ENCODE assay signal across 19 cellular contexts in the genomic region with DNA sequence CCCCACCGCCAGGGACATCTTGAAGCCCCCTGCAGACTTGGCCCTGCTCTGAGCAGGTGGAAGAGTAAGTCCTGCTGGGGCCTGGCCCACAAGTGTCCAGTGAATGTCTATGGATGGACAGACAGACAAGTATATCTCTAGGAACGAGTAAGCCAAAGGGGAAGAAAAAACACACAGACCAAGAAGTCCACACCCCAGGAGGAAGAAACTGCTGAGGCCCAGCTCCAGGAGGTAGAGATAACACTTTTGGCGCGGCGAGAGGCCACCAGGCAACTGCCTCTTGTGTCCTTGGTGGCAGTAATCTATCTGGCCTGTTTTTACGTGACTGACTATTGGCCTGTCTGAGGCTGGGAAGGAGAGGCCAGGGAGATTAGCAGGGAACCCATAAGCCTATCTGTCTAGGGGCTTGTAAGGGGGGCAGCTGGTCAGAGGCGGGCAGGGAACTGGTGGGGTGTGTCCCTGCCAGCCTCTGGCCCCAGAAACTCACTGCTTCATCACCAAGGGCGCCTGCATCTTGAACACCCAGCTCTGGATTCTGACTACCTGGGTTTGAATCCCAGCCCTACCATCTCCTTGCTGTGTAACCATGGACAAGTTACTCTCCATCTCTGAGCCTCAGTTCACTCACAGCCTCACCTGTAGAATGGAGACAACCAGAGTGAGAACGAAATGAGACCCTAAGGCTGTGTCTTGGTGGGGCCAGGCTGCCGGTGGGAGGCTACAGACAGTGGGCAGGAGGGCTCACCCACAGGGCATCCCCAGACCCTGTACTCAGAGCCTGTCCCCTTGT. TPM values are rescaled to one million over a fixed set of nuclear protein-coding genes. Genes with fewer than 3 reads are reported as not detected.
DNase-seq lines count a peak whose midpoint lies in the region; ATAC-seq, FAIRE-seq and TF ChIP-seq lines count a peak whose summit lies in the region.
"Had no signal": no experiment of that assay in that cellular context is flagged by ENCODE, and none has a peak within 500 bp of the region (broad histone marks: within the 10 kb centered on the region; RNA-seq: fewer than 3 reads in every experiment).

No MANE protein-coding gene starts in this region.

- peak; percentile 47; the same call in 1 of the 2 replicates for TF ChIP-seq POLR2A in K562 (conservative IDR thresholded peaks at IDR 0.05)

- H3K4me2 ChIP-seq in K562 (ENCODE audit: insufficient read depth, low read length) = peak overlapping the region; percentile 57

- CTCF ChIA-PET in K562 (lab: Yijun Ruan, JAX; ENCODE audit: low intra/inter-chr PET ratio) = no interaction called here

- TF ChIP-seq CTCF in heart right ventricle (IDR thresholded peaks at IDR 0.05) (no peak), right atrium auricular region (IDR thresholded peaks at IDR 0.05) (no peak), K562 (IDR thresholded peaks at IDR 0.05 in 2 of 3, conservative IDR thresholded peaks at IDR 0.05 in 1 of 3; ENCODE audit: insufficient read depth in 2 of 3, low read depth in 1 of 3, low read length in 3 of 3) (no peak), pancreas (IDR thresholded peaks at IDR 0.05) (no peak)

- BruUV-seq in K562 (replicated peaks; lab: Mats Ljungman, UMichigan) = no TSS peak

- DNase-seq in heart right ventricle (no peak), right atrium auricular region (ENCODE audit: low spot score) (no peak), NCI-H82 treated with DMSO at 0.1 percent for 48 hours (lab: John Stamatoyannopoulos, UW; ENCODE audit: unreplicated experiment) (peak; percentile 21), K562 (ENCODE audit: extremely low read depth in 1 of 4, low spot score in 3 of 4) (peak; percentile 55 to 95 (median 74)), pancreas (no peak), hypothalamus (lab: John Stamatoyannopoulos, UW) (no peak), NCI-H2029 treated with DMSO at 0.1 percent for 48 hours (lab: John Stamatoyannopoulos, UW) (no peak)
- DNase-seq in naive thymus-derived CD8-positive, alpha-beta T cell = no peak
- DNase-seq: BE2C; CD4-positive, CD25-positive, alpha-beta regulatory T cell; DMS153; GF-D8; H9; KBM-7; NCI-H1105 treated with DMSO at 0.1 percent for 48 hours; NCI-H1694; NCI-H524 had no signal

- H3K4me1 ChIP-seq in heart right ventricle (peaks cover 0 to 4% (median 0%) of the 10 kb centered on the region in 9 donors), right atrium auricular region (peaks cover 0 to 5% of the 10 kb centered on the region in 2 donors), K562 (replicated peaks in 1 of 2; ENCODE audit: control insufficient read depth in 2 of 2, insufficient read depth in 2 of 2, low read length in 2 of 2) (peaks cover 27 to 42% of the 10 kb centered on the region in 2 experiments), pancreas (no peaks in the 10 kb centered on the region)

- POLR2A ChIA-PET in K562 (lab: Yijun Ruan, JAX) = interaction anchor here (0.6 to 11.5 kb wide), 6 partner anchors 12 to 406 kb away, joined by 3 to 110 read pairs (median 4); no protein-coding TSS in a partner anchor
- POLR2A ChIA-PET in naive thymus-derived CD8-positive, alpha-beta T cell (lab: Charles Lee) = no interaction called here

- H3K36me3 ChIP-seq in heart right ventricle (no peaks in the 10 kb centered on the region), right atrium auricular region (no peaks in the 10 kb centered on the region), K562 (ENCODE audit: control insufficient read depth, insufficient read depth, low read length) (no peaks in the 10 kb centered on the region), pancreas (no peaks in the 10 kb centered on the region)
- H3K36me3 ChIP-seq: BE2C, SJSA1 had no signal

- H3K4me3 Mint-ChIP-seq in naive thymus-derived CD8-positive, alpha-beta T cell = no peak overlapping the region
- H3K4me3 Mint-ChIP-seq: CD4-positive, CD25-positive, alpha-beta regulatory T cell; H9 had no signal

- in situ Hi-C loops in K562 (cut with MboI) = loop anchor here (25.0 kb wide), 1 partner anchor 1055 kb away; no protein-coding TSS in a partner anchor

- peak overlapping the region; percentile 58 for H2AFZ ChIP-seq in K562 (ENCODE audit: low read depth, low read length)

- no peaks in the 10 kb centered on the region for H3K9me3 Mint-ChIP-seq in naive thymus-derived CD8-positive, alpha-beta T cell
- H3K9me3 Mint-ChIP-seq: CD4-positive, CD25-positive, alpha-beta regulatory T cell; H9 had no signal

- H3K9me1 ChIP-seq in K562 (ENCODE audit: control insufficient read depth, insufficient read depth, low read length) = peaks cover 5% of the 10 kb centered on the region

- no peaks in the 10 kb centered on the region for H3K27me3 ChIP-seq in heart right ventricle
- no peaks in the 10 kb centered on the region for H3K27me3 ChIP-seq in right atrium auricular region
- H3K27me3 ChIP-seq in K562 (ENCODE audit: control insufficient read depth in 2 of 2, insufficient read depth in 2 of 2, low read length in 2 of 2) = no peaks in the 10 kb centered on the region
- H3K27me3 ChIP-seq in pancreas = no peaks in the 10 kb centered on the region
- H3K27me3 ChIP-seq: BE2C, SJSA1 had no signal

- H3K27me3 Mint-ChIP-seq in naive thymus-derived CD8-positive, alpha-beta T cell = no peaks in the 10 kb centered on the region
- H3K27me3 Mint-ChIP-seq: CD4-positive, CD25-positive, alpha-beta regulatory T cell had no signal

- H3K4me1 Mint-ChIP-seq in naive thymus-derived CD8-positive, alpha-beta T cell = peaks cover 0 to 2% (median under 1%) of the 10 kb centered on the region in 4 donors
- H3K4me1 Mint-ChIP-seq: CD4-positive, CD25-positive, alpha-beta regulatory T cell had no signal

- peak overlapping the region; percentile 56 to 89 for H3K9ac ChIP-seq in K562 (ENCODE audit: insufficient read depth in 1 of 2, low read depth in 2 of 2, low read length in 2 of 2)

- no peaks in the 10 kb centered on the region for H3K36me3 Mint-ChIP-seq in naive thymus-derived CD8-positive, alpha-beta T cell
- H3K36me3 Mint-ChIP-seq: CD4-positive, CD25-positive, alpha-beta regulatory T cell had no signal

- peak; percentile 100 for FAIRE-seq in K562 (lab: Jason Lieb, UNC)
- no peak for FAIRE-seq in pancreas (lab: Jason Lieb, UNC)
- FAIRE-seq: A204.1 had no signal

- H3K4me3 ChIP-seq in heart right ventricle = no peak overlapping the region
- H3K4me3 ChIP-seq in right atrium auricular region = no peak overlapping the region
- no peak overlapping the region for H3K4me3 ChIP-seq in K562
- H3K4me3 ChIP-seq in pancreas = no peak overlapping the region
- H3K4me3 ChIP-seq: SJSA1 had no signal

- intact Hi-C loops in heart right ventricle (cut with DNase I) = no loop called here
- intact Hi-C loops in K562 (cut with micrococcal nuclease) = no loop called here
- intact Hi-C loops in pancreas (cut with DNase I) = loop anchor here in 1 of 3 donors (10.0 kb wide), 1 partner anchor 118 kb away; no protein-coding TSS in a partner anchor

- H3K27ac ChIP-seq in heart right ventricle (no peak overlapping the region), right atrium auricular region (no peak overlapping the region), K562 (ENCODE audit: extremely low read depth, low read depth, low read length) (peak overlapping the region; percentile 79), pancreas (no peak overlapping the region)
- H3K27ac ChIP-seq: SJSA1 had no signal

- peak overlapping the region in 3 of 10 donors; percentile 8 to 57 (median 14) for H3K27ac Mint-ChIP-seq in naive thymus-derived CD8-positive, alpha-beta T cell
- H3K27ac Mint-ChIP-seq: CD4-positive, CD25-positive, alpha-beta regulatory T cell; H9 had no signal

- H3K79me2 ChIP-seq in K562 (ENCODE audit: control insufficient read depth, insufficient read depth, low read length) = no peaks in the 10 kb centered on the region

- peak in 6 of 8 donors; percentile 39 to 60 (median 54) for ATAC-seq in heart right ventricle
- peak; percentile 94 for ATAC-seq in K562
- peak; percentile 32 to 68 (median 56) for ATAC-seq in pancreas
- no peak for ATAC-seq in naive thymus-derived CD8-positive, alpha-beta T cell

- H4K20me1 ChIP-seq in K562 (replicated peaks; ENCODE audit: control insufficient read depth, insufficient read depth, low read length) = no peaks in the 10 kb centered on the region

- peak; percentile 82 for TF ChIP-seq EP300 in K562 (IDR thresholded peaks at IDR 0.05; ENCODE audit: low read length)

- WGBS in heart right ventricle, 2 donors = 69 to 72% methylated on average over 10 of the region's 10 CpGs
- WGBS in K562 (ENCODE audit: insufficient coverage, low coverage, missing lambda C conversion rate) = 9% methylated on average over 10 of the region's 10 CpGs
- WGBS in pancreas, 2 donors = 59 to 61% methylated on average over 10 of the region's 10 CpGs

- H3K9me3 ChIP-seq in heart right ventricle = no peaks in the 10 kb centered on the region
- no peaks in the 10 kb centered on the region for H3K9me3 ChIP-seq in right atrium auricular region
- no peaks in the 10 kb centered on the region; the same call in 1 of the 2 replicates for H3K9me3 ChIP-seq in K562 (replicated peaks; ENCODE audit: control insufficient read depth, insufficient read depth, low read depth, low read length)
- no peaks in the 10 kb centered on the region for H3K9me3 ChIP-seq in pancreas
- H3K9me3 ChIP-seq: BE2C, SJSA1 had no signal

- TF ChIP-seq RAD21 in K562 (CRISPR knock-in tag; conservative IDR thresholded peaks at IDR 0.05 in 1 of 2, IDR thresholded peaks at IDR 0.05 in 1 of 2) = peak in 1 of 2 experiments; percentile 17; a peak in 1 of 4 replicates

RNA-seq across cellular contexts. Expression of a gene that starts 31.3 kb away (rescaled TPM):
- total RNA-seq in heart right ventricle = under 1 TPM in 1 of 10 donors, not detected in 9; 0.04 TPM
- under 1 TPM in 1 of 2 donors, not detected in 1; 0.07 TPM for polyA plus RNA-seq in heart right ventricle
- total RNA-seq in right atrium auricular region = not detected
- 15.7 and 23.6 TPM in 2 replicates for total RNA-seq in K562 (2011; cell fraction: chromatin; rRNA removed; ENCODE audit: low replicate concordance)
- total RNA-seq in K562 (2011; cell fraction: nucleolus; rRNA removed) = 8.0 and 10.7 TPM in 2 replicates
- total RNA-seq in K562 (2011; cell fraction: nucleoplasm; rRNA removed) = 19.4 and 25.1 TPM in 2 replicates
- total RNA-seq in K562 (2014; rRNA removed) = 0.68 and 0.78 TPM in 2 replicates
- total RNA-seq in K562 (2014; rRNA removed; fragmentation: Illumina TruSeq; extraction: Trizol) = 0.48 and 0.62 TPM in 2 replicates
- total RNA-seq in K562 (2015; rRNA removed; fragmentation: Illumina TruSeq; extraction: Trizol) = 0.57 and 0.58 TPM in 2 replicates
- 2.0 and 2.4 TPM in 2 replicates for total RNA-seq in K562 (2021)
- 0.52 and 1.5 TPM in 2 replicates for polyA plus RNA-seq in K562 (2011; rRNA removed)
- polyA plus RNA-seq in K562 (2011; cell fraction: cytosol; rRNA removed) = 0.60 and 1.3 TPM in 2 replicates
- polyA plus RNA-seq in K562 (2011; cell fraction: nucleus; rRNA removed) = 3.0 and 4.6 TPM in 2 replicates
- polyA plus RNA-seq in K562 (2012) = 0.73 and 1.5 TPM in 2 replicates
- polyA plus RNA-seq in K562 (2014; fragmentation: Illumina TruSeq; extraction: Trizol) = 0.58 and 0.68 TPM in 2 replicates
- under 1 TPM; 0.56 to 0.69 TPM for polyA plus RNA-seq in K562 (2014; fragmentation: Nextera tagmentation; extraction: Ambion mirVana)
- 2.0 and 2.3 TPM in 2 replicates for polyA plus RNA-seq in K562 (2014; rRNA removed)
- 0.21 and 0.72 TPM in 2 replicates for polyA minus RNA-seq in K562 (2011; rRNA and poly(A)+ RNA removed)
- 0.64 TPM in 1 of 2 replicates, not detected in the other for polyA minus RNA-seq in K562 (2011; cell fraction: cytosol; rRNA and poly(A)+ RNA removed)
- polyA minus RNA-seq in K562 (2011; cell fraction: nucleus; rRNA and poly(A)+ RNA removed) = 0.81 and 4.7 TPM in 2 replicates
- total RNA-seq in pancreas = under 1 TPM in 2 of 6 donors, not detected in 4; 0.03 to 0.08 TPM
- under 1 TPM in 1 of 2 donors, not detected in 1; 0.08 TPM for polyA plus RNA-seq in pancreas
- under 1 TPM; 0.41 to 0.57 TPM for total RNA-seq in naive thymus-derived CD8-positive, alpha-beta T cell
- polyA plus RNA-seq in naive thymus-derived CD8-positive, alpha-beta T cell = under 1 TPM in 1 of 3 donors, not detected in 2; 0.18 TPM
- total RNA-seq: SJSA1 had no signal

RNA-seq across cellular contexts. Expression of a gene that starts 57.3 kb away (rescaled TPM):
- total RNA-seq in heart right ventricle (10 to 100 TPM in 1 of 10 donors, 1 to 10 TPM in 9; 4.4 to 10.1 (median 6.0) TPM), right atrium auricular region (10 to 100 TPM in 1 of 2 donors, 1 to 10 TPM in 1; 7.6 to 10.4 TPM), K562 (2014; rRNA removed) (14.8 and 17.9 TPM in 2 replicates), K562 (2014; rRNA removed; fragmentation: Illumina TruSeq; extraction: Trizol) (9.7 and 10.6 TPM in 2 replicates), K562 (2015; rRNA removed; fragmentation: Illumina TruSeq; extraction: Trizol) (13.8 and 14.1 TPM in 2 replicates), K562 (2021) (33.2 and 36.2 TPM in 2 replicates), pancreas (10 to 100 TPM in 4 of 6 donors, 1 to 10 TPM in 2; 8.7 to 14.5 (median 10.2) TPM)
- polyA plus RNA-seq in heart right ventricle (1 to 10 TPM; 1.5 to 4.6 TPM), K562 (2011; rRNA removed) (11.6 and 15.4 TPM in 2 replicates), K562 (2014; fragmentation: Illumina TruSeq; extraction: Trizol) (14.8 and 16.0 TPM in 2 replicates), K562 (2014; fragmentation: Nextera tagmentation; extraction: Ambion mirVana) (1 to 10 TPM; 5.1 to 6.6 TPM), K562 (2014; rRNA removed) (13.6 and 15.9 TPM in 2 replicates), pancreas (10 to 100 TPM; 10.2 to 13.2 TPM)
- 83.7 and 101 TPM in 2 replicates for total RNA-seq in K562 (2011; cell fraction: chromatin; rRNA removed; ENCODE audit: low replicate concordance)
- total RNA-seq in K562 (2011; cell fraction: nucleolus; rRNA removed) = 37.2 and 38.4 TPM in 2 replicates
- total RNA-seq in K562 (2011; cell fraction: nucleoplasm; rRNA removed) = 54.0 and 63.1 TPM in 2 replicates
- 9.9 and 14.8 TPM in 2 replicates for polyA plus RNA-seq in K562 (2011; cell fraction: cytosol; rRNA removed)
- polyA plus RNA-seq in K562 (2011; cell fraction: nucleus; rRNA removed) = 42.8 and 74.6 TPM in 2 replicates
- 15.9 and 17.9 TPM in 2 replicates for polyA plus RNA-seq in K562 (2012)
- 10.1 and 11.5 TPM in 2 replicates for polyA minus RNA-seq in K562 (2011; rRNA and poly(A)+ RNA removed)
- 15.5 and 25.2 TPM in 2 replicates for polyA minus RNA-seq in K562 (2011; cell fraction: cytosol; rRNA and poly(A)+ RNA removed)
- polyA minus RNA-seq in K562 (2011; cell fraction: nucleus; rRNA and poly(A)+ RNA removed) = 17.2 and 19.1 TPM in 2 replicates
- total RNA-seq in naive thymus-derived CD8-positive, alpha-beta T cell = 10 to 100 TPM; 65.7 to 66.1 TPM
- 10 to 100 TPM; 10.0 to 21.5 (median 14.2) TPM for polyA plus RNA-seq in naive thymus-derived CD8-positive, alpha-beta T cell

Comparison
In these comparisons a context has a peak if more than half of its experiments do, and no peak if none do; other contexts are left out.
1. ATAC-seq: peak in heart right ventricle (6 of 8), K562 (single experiment) and pancreas (4 of 4); none in naive thymus-derived CD8-positive, alpha-beta T cell (0 of 2).
2. DNase-seq: peak in NCI-H82 treated with DMSO at 0.1 percent for 48 hours (single experiment) and K562 (4 of 4); none in heart right ventricle (0 of 2), right atrium auricular region (single experiment), pancreas (0 of 6), hypothalamus (0 of 51), naive thymus-derived CD8-positive, alpha-beta T cell (0 of 10) and NCI-H2029 treated with DMSO at 0.1 percent for 48 hours (single experiment).